24 cellular contexts compared by ENCODE assay signal in genomic region chr17:9386401-9386800, GRCh38.
DNase-seq lines count a peak whose midpoint lies in the region; ATAC-seq and TF ChIP-seq lines count a peak whose summit lies in the region.
"Had no signal": no experiment of that assay in that cellular context is flagged by ENCODE, and none has a peak within 500 bp of the region (broad histone marks: within the 10 kb centered on the region; RNA-seq: fewer than 3 reads in every experiment).

No MANE protein-coding gene starts in this region.

- peaks cover 18% of the 10 kb centered on the region for H3K4me1 Mint-ChIP-seq in Calu3 (ENCODE audit: low read depth, unreplicated experiment)
- peaks cover 14% of the 10 kb centered on the region for H3K4me1 Mint-ChIP-seq in endothelial cell (ENCODE audit: unreplicated experiment)
- H3K4me1 Mint-ChIP-seq: neural progenitor cell had no signal

- CTCF ChIA-PET in Calu3 (lab: Charles Lee), result interaction anchor here (0.7 kb wide), 1 partner anchor 25 kb away, joined by 3 read pairs; no protein-coding TSS in a partner anchor

- TF ChIP-seq CTCF in Calu3 (IDR thresholded peaks at IDR 0.05; ENCODE audit: unreplicated experiment) (no peak), RWPE2 (IDR thresholded peaks at IDR 0.05; ENCODE audit: poor library complexity, severe bottlenecking) (no peak), endothelial cell (IDR thresholded peaks at IDR 0.05; ENCODE audit: unreplicated experiment) (no peak)

- H3K27ac Mint-ChIP-seq in Calu3 (ENCODE audit: unreplicated experiment) (peak overlapping the region; percentile 21), endothelial cell (ENCODE audit: unreplicated experiment) (no peak overlapping the region)
- H3K27ac Mint-ChIP-seq: dendritic cell treated with granulocyte-macrophage colony-stimulating factor and Interleukin-4, amounts not matched to agents 40 ng/mL and 50 ng/mL, for 4 days; neural progenitor cell had no signal

- BruUV-seq in Calu3 (replicated peaks; lab: Mats Ljungman, UMichigan), result no TSS peak

- ATAC-seq in RWPE2 (ENCODE audit: low read depth) (peak; percentile 44; the same call in 1 of the 3 replicates), GM21619 (IDR thresholded peaks at IDR 0.05; ENCODE audit: unreplicated experiment) (no peak), HG02870 (IDR thresholded peaks at IDR 0.05; ENCODE audit: unreplicated experiment) (no peak)

- peaks cover 11% of the 10 kb centered on the region for H3K4me1 ChIP-seq in RWPE2 (ENCODE audit: insufficient read depth, poor library complexity, severe bottlenecking)
- H3K4me1 ChIP-seq: neural progenitor cell had no signal

- DNase-seq in Calu3, result peak; percentile 2
- DNase-seq in RWPE2 (ENCODE audit: low spot score), result no peak
- peak; percentile 12 for DNase-seq in endothelial cell (ENCODE audit: low spot score)
- peak; percentile 61 to 90 for DNase-seq in lung microvascular endothelial cell (ENCODE audit: low read depth in 2 of 2)
- no peak for DNase-seq in H7
- no peak for DNase-seq in NCI-H2196 (lab: John Stamatoyannopoulos, UW; ENCODE audit: unreplicated experiment)
- DNase-seq: activated CD4-positive, alpha-beta T cell treated with anti-CD3 and anti-CD28 coated beads, Interleukin-2, amount 50 U/mL, for 48 hours; activated naive CD4-positive, alpha-beta T cell treated with Interleukin-2 at 50 U/mL for 16 hours; activated T-cell treated with anti-CD3 and anti-CD28 coated beads, Interleukin-2, amount 50 U/mL, for 1 hour; anterior cingulate cortex; DMS153; hippocampal formation; midbrain; NCI-H1417; NCI-H446; retina; stimulated activated naive CD4-positive, alpha-beta T cell treated with Interleukin-2 at 50 U/mL for 16 hours; T-helper 1 cell; trophoblast cell had no signal

- H3K9me3 Mint-ChIP-seq in Calu3 (ENCODE audit: low read depth, unreplicated experiment) (no peaks in the 10 kb centered on the region), endothelial cell (ENCODE audit: unreplicated experiment) (no peaks in the 10 kb centered on the region)

- no peak overlapping the region for H3K27ac ChIP-seq in RWPE2 (ENCODE audit: poor library complexity, severe bottlenecking)
- H3K27ac ChIP-seq: neural progenitor cell had no signal

- intact Hi-C loops in Calu3 (cut with micrococcal nuclease; ENCODE audit: unreplicated experiment), result no loop called here

- H3K9me3 ChIP-seq in RWPE2 (ENCODE audit: severe bottlenecking), result no peaks in the 10 kb centered on the region

- H3K4me3 Mint-ChIP-seq in Calu3 (ENCODE audit: low read depth, unreplicated experiment), result no peak overlapping the region
- no peak overlapping the region for H3K4me3 Mint-ChIP-seq in endothelial cell (ENCODE audit: unreplicated experiment)
- H3K4me3 Mint-ChIP-seq: CD14-positive monocyte; dendritic cell treated with granulocyte-macrophage colony-stimulating factor and Interleukin-4, amounts not matched to agents 40 ng/mL and 50 ng/mL, for 4 days; neural progenitor cell had no signal

- H3K36me3 ChIP-seq in RWPE2 (ENCODE audit: low read depth), result no peaks in the 10 kb centered on the region
- no peaks in the 10 kb centered on the region for H3K36me3 ChIP-seq in H7 (replicated peaks; ENCODE audit: control insufficient read depth, insufficient read depth, low read length)
- H3K36me3 ChIP-seq: neural progenitor cell had no signal

- H3K27me3 Mint-ChIP-seq in Calu3 (ENCODE audit: unreplicated experiment), result no peaks in the 10 kb centered on the region
- no peaks in the 10 kb centered on the region for H3K27me3 Mint-ChIP-seq in endothelial cell (ENCODE audit: unreplicated experiment)
- H3K27me3 Mint-ChIP-seq: dendritic cell treated with granulocyte-macrophage colony-stimulating factor and Interleukin-4, amounts not matched to agents 40 ng/mL and 50 ng/mL, for 4 days had no signal

- H3K4me3 ChIP-seq in RWPE2 (ENCODE audit: severe bottlenecking), result no peak overlapping the region
- no peak overlapping the region for H3K4me3 ChIP-seq in H7 (ENCODE audit: insufficient read depth, low read depth, low read length)
- H3K4me3 ChIP-seq: neural progenitor cell had no signal

- H3K36me3 Mint-ChIP-seq in Calu3 (ENCODE audit: insufficient read depth, unreplicated experiment), result peaks cover 6% of the 10 kb centered on the region
- H3K36me3 Mint-ChIP-seq in endothelial cell (ENCODE audit: low read depth, unreplicated experiment), result peaks cover 2% of the 10 kb centered on the region

- H3K27me3 ChIP-seq in RWPE2 (ENCODE audit: insufficient read depth, poor library complexity, severe bottlenecking), result no peaks in the 10 kb centered on the region
- H3K27me3 ChIP-seq in H7 (ENCODE audit: control insufficient read depth, insufficient read depth, low read length), result no peaks in the 10 kb centered on the region
- H3K27me3 ChIP-seq: neural progenitor cell had no signal

Comparison
In these comparisons a context has a peak if more than half of its experiments do, and no peak if none do; other contexts are left out.
1. DNase-seq: peak in Calu3 (single experiment), endothelial cell (single experiment) and lung microvascular endothelial cell (2 of 2); none in RWPE2 (single experiment), H7 (single experiment) and NCI-H2196 (single experiment).